26 cellular contexts compared by ENCODE assay signal in the genomic region with DNA sequence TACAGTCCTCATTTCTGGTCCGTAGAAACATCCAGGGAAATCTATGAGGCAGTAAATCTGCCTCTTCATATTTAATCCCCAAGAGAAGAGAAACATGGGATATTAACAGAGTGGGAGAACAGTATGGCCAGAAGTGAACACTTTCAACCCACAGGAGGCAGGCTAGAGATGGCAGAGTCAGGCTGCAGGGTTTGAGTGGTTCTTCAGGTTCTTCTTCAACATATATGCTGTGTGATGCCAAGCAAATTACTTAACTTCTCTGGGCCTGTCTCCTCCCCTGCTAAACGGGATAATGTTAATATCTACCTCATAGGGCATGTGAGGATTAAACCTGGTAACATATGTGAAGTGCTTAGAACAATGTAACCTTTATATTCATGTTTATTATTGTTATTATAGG.
"Had no signal": no experiment of that assay in that cellular context is flagged by ENCODE, and none has a peak within 500 bp of the region (broad histone marks: within the 10 kb centered on the region; RNA-seq: fewer than 3 reads in every experiment).

No MANE protein-coding gene starts in this region.

- H3K27me3 Mint-ChIP-seq: activated naive CD8-positive, alpha-beta T cell had no signal

- H3K27me3 ChIP-seq: adrenal gland, breast epithelium, hepatocyte, testis, uterus had no signal

- H2AFZ ChIP-seq: hepatocyte had no signal

- H3K27ac ChIP-seq: adrenal gland, breast epithelium, hepatocyte, left ventricle myocardium inferior, testis, uterus, WERI-Rb-1 had no signal

- H3K27ac Mint-ChIP-seq: activated CD8-positive, alpha-beta T cell treated with anti-CD3 and anti-CD28 coated beads, Interleukin-2, amount 10 ng/mL, durations not matched to agents 7 days and 5 days; activated naive CD8-positive, alpha-beta T cell; natural killer cell; progenitor cell of endocrine pancreas; T-helper 2 cell treated with Interferon-gamma antibody and Interleukin-4, amounts not matched to agents 5 μg/mL and 100 μg/mL, for 36 hours had no signal

- H3K4me1 Mint-ChIP-seq: natural killer cell had no signal

- H3K4me3 Mint-ChIP-seq: activated CD8-positive, alpha-beta T cell treated with anti-CD3 and anti-CD28 coated beads, Interleukin-2, amount 10 ng/mL, durations not matched to agents 7 days and 5 days; activated naive CD8-positive, alpha-beta T cell; natural killer cell; T-helper 2 cell treated with Interferon-gamma antibody and Interleukin-4, amounts not matched to agents 5 μg/mL and 100 μg/mL, for 36 hours had no signal

- H3K9me3 ChIP-seq: adrenal gland, breast epithelium, left ventricle myocardium inferior, testis, uterus had no signal

- H3K4me3 ChIP-seq: adrenal gland, breast epithelium, hepatocyte, left ventricle myocardium inferior, testis, uterus had no signal

- H3K4me1 ChIP-seq: adrenal gland, breast epithelium, left ventricle myocardium inferior, testis, uterus had no signal

- H3K36me3 Mint-ChIP-seq: activated naive CD8-positive, alpha-beta T cell; natural killer cell had no signal

- H3K9me3 Mint-ChIP-seq: natural killer cell; T-helper 2 cell treated with Interferon-gamma antibody and Interleukin-4, amounts not matched to agents 5 μg/mL and 100 μg/mL, for 36 hours had no signal

- H3K79me2 ChIP-seq: hepatocyte had no signal

- H3K36me3 ChIP-seq: adrenal gland, breast epithelium, left ventricle myocardium inferior, uterus, WERI-Rb-1 had no signal

- ATAC-seq: activated CD8-positive, alpha-beta T cell treated with anti-CD3 and anti-CD28 coated beads, Interleukin-2, amount 10 ng/mL, durations not matched to agents 7 days and 5 days; natural killer cell had no signal

- FAIRE-seq: astrocyte, endometrium, frontal cortex, TTC549 had no signal

- H3K4me2 ChIP-seq: hepatocyte had no signal

- DNase-seq: activated CD4-positive, alpha-beta T cell treated with anti-CD3 and anti-CD28 coated beads for 1 hour; activated CD4-positive, alpha-beta T cell treated with anti-CD3 and anti-CD28 coated beads, Interleukin-2, amount 50 U/mL, for 1 hour; activated CD8-positive, alpha-beta T cell treated with anti-CD3 and anti-CD28 coated beads, Interleukin-2, amount 10 ng/mL, durations not matched to agents 7 days and 5 days; erythroblast; glutamatergic neuron; left ventricle myocardium inferior; mammary epithelial cell; midbrain; natural killer cell; retina; stimulated activated CD4-positive, alpha-beta T cell treated with anti-CD3 and anti-CD28 coated beads, Interleukin-4, amount 100 ng/mL, for 1 hour; stimulated activated naive CD4-positive, alpha-beta T cell; testis; trophoblast cell; uterus; WERI-Rb-1 had no signal
